ENCODE assay signal across 8 cellular contexts in genomic region chr11:35029979-35030378, GRCh38.
DNase-seq lines count a peak whose midpoint lies in the region; ATAC-seq and TF ChIP-seq lines count a peak whose summit lies in the region.

No MANE protein-coding gene starts in this region.

- no peak overlapping the region for H2AFZ ChIP-seq in GM23248

- in situ Hi-C loops in GM23248 (cut with MboI), result no loop called here

- peak; percentile 80 for ATAC-seq in GM18502 (IDR thresholded peaks at IDR 0.05; ENCODE audit: poor library complexity, unreplicated experiment)
- ATAC-seq in HG02938 (IDR thresholded peaks at IDR 0.05; ENCODE audit: unreplicated experiment), result no peak

- peak overlapping the region; percentile 77 for H3K4me2 ChIP-seq in GM23248 (ENCODE audit: unreplicated experiment)

- H3K27ac ChIP-seq in GM23248, result peak overlapping the region; percentile 99
- peak overlapping the region; percentile 91 for H3K27ac ChIP-seq in suprapubic skin

- TF ChIP-seq EP300 in suprapubic skin (IDR thresholded peaks at IDR 0.05), result no peak

- WGBS in GM23248 (ENCODE audit: low coverage in 1 of 2, low lambda C conversion rate in 2 of 2, missing lambda C conversion rate in 2 of 2), 2 experiments, result 10 to 13% methylated on average over 5 of the region's 5 CpGs
- WGBS in suprapubic skin, result 22% methylated on average over 5 of the region's 5 CpGs

- H3F3A ChIP-seq in GM23248 (ENCODE audit: insufficient read depth), result peaks cover 24% of the 10 kb centered on the region

- H4K20me1 ChIP-seq in GM23248 (ENCODE audit: insufficient read depth), result no peaks in the 10 kb centered on the region

- H3K4me3 ChIP-seq in GM23248 (peak overlapping the region; percentile 43), choroid plexus epithelial cell (ENCODE audit: low read depth, low read length) (no peak overlapping the region), suprapubic skin (no peak overlapping the region)

- DNase-seq in GM23248 (peak; percentile 97), NCI-H226 (peak; percentile 67), choroid plexus epithelial cell (ENCODE audit: low read depth) (peak; percentile 72), suprapubic skin (ENCODE audit: low spot score in 2 of 2) (no peak), NCI-H524 (lab: John Stamatoyannopoulos, UW) (no peak), middle frontal gyrus (ENCODE audit: extremely low spot score, low spot score) (no peak)

- H3K9me2 ChIP-seq in GM23248 (ENCODE audit: insufficient read depth), result no peaks in the 10 kb centered on the region

- no peaks in the 10 kb centered on the region for H3K79me2 ChIP-seq in GM23248 (ENCODE audit: insufficient read depth)

- TF ChIP-seq CTCF in choroid plexus epithelial cell (conservative IDR thresholded peaks at IDR 0.05; ENCODE audit: low read depth, low read length), result no peak
- TF ChIP-seq CTCF in suprapubic skin (IDR thresholded peaks at IDR 0.05), result no peak

- peaks cover 32% of the 10 kb centered on the region for H3K4me1 ChIP-seq in GM23248 (ENCODE audit: insufficient read depth)
- H3K4me1 ChIP-seq in suprapubic skin, result peaks cover 40% of the 10 kb centered on the region

- H3K9me3 ChIP-seq in GM23248 (ENCODE audit: low read depth) (no peaks in the 10 kb centered on the region), suprapubic skin (no peaks in the 10 kb centered on the region)

- H3K36me3 ChIP-seq in GM23248 (ENCODE audit: low read depth) (no peaks in the 10 kb centered on the region), suprapubic skin (no peaks in the 10 kb centered on the region)

- TF ChIP-seq POLR2A in suprapubic skin (IDR thresholded peaks at IDR 0.05), result no peak

- H3K9ac ChIP-seq in GM23248, result peak overlapping the region; percentile 88

- no peaks in the 10 kb centered on the region for H3K27me3 ChIP-seq in GM23248 (replicated peaks; ENCODE audit: insufficient read depth)
- H3K27me3 ChIP-seq in suprapubic skin, result no peaks in the 10 kb centered on the region

Comparison
In these comparisons a context has a peak if more than half of its experiments do, and no peak if none do; other contexts are left out.
1. DNase-seq: peak in GM23248 (single experiment), NCI-H226 (single experiment) and choroid plexus epithelial cell (single experiment); none in suprapubic skin (0 of 2), NCI-H524 (0 of 2) and middle frontal gyrus (single experiment).